ENCODE assay signal across 11 cellular contexts in genomic region chr2:240986787-240987411, GRCh38. TPM values are rescaled to one million over a fixed set of nuclear protein-coding genes. Genes with fewer than 3 reads are reported as not detected.
DNase-seq lines count a peak whose midpoint lies in the region; ATAC-seq, FAIRE-seq and TF ChIP-seq lines count a peak whose summit lies in the region.
"Had no signal": no experiment of that assay in that cellular context is flagged by ENCODE, and none has a peak within 500 bp of the region (broad histone marks: within the 10 kb centered on the region; RNA-seq: fewer than 3 reads in every experiment).

No MANE protein-coding gene starts in this region.

- no peaks in the 10 kb centered on the region for H3K36me3 ChIP-seq in liver (ENCODE audit: control insufficient read depth in 4 of 4, insufficient read depth in 3 of 4, low read depth in 1 of 4, low read length in 3 of 4)

- no peak for ATAC-seq in A549

- peak overlapping the region; percentile 54 for H3K27ac Mint-ChIP-seq in MCF 10A (ENCODE audit: low read depth, unreplicated experiment)
- H3K27ac Mint-ChIP-seq: activated naive CD4-positive, alpha-beta T cell treated with anti-CD3 and anti-CD28 coated beads, Interleukin-2, amount 50 U/mL, for 24 hours; CD8-positive, alpha-beta memory T cell had no signal

- no peaks in the 10 kb centered on the region for H3K27me3 ChIP-seq in liver (ENCODE audit: control insufficient read depth in 4 of 4, insufficient read depth in 4 of 4, low read length in 3 of 4)

- peak overlapping the region; percentile 67 for H3K4me2 ChIP-seq in A549

- peaks cover 35% of the 10 kb centered on the region for H3K4me1 ChIP-seq in A549
- peaks cover 28 to 66% (median 55%) of the 10 kb centered on the region in 4 donors for H3K4me1 ChIP-seq in liver (ENCODE audit: control insufficient read depth in 4 of 4, insufficient read depth in 4 of 4, low read length in 3 of 4)

- peaks cover 6% of the 10 kb centered on the region for H3K36me3 Mint-ChIP-seq in MCF 10A (ENCODE audit: insufficient read depth, unreplicated experiment)
- H3K36me3 Mint-ChIP-seq: activated naive CD4-positive, alpha-beta T cell treated with anti-CD3 and anti-CD28 coated beads, Interleukin-2, amount 50 U/mL, for 24 hours had no signal

- no peaks in the 10 kb centered on the region for H3K9me3 Mint-ChIP-seq in MCF 10A (ENCODE audit: unreplicated experiment)
- H3K9me3 Mint-ChIP-seq: activated naive CD4-positive, alpha-beta T cell treated with anti-CD3 and anti-CD28 coated beads, Interleukin-2, amount 50 U/mL, for 24 hours; CD8-positive, alpha-beta memory T cell had no signal

- 17% methylated on average over 7 of the region's 11 CpGs for WGBS in A549 (ENCODE audit: missing lambda C conversion rate)
- 13% methylated on average over 11 of the region's 11 CpGs for WGBS in liver

- BruUV-seq in MCF 10A (replicated peaks; lab: Mats Ljungman, UMichigan) = no TSS peak

- no peak for FAIRE-seq in A549 (lab: Jason Lieb, UNC)

- TF ChIP-seq CTCF in A549 (IDR thresholded peaks at IDR 0.05) = no peak
- TF ChIP-seq CTCF in MCF 10A (IDR thresholded peaks at IDR 0.05; ENCODE audit: unreplicated experiment) = no peak
- TF ChIP-seq CTCF in liver (IDR thresholded peaks at IDR 0.05; ENCODE audit: low read depth, low read length, missing input control) = no peak

- POLR2A ChIA-PET in A549 (lab: Yijun Ruan, JAX) = no interaction called here
- POLR2A ChIA-PET in MCF 10A (lab: Yijun Ruan, JAX) = interaction anchor here (1.1 kb wide), 1 partner anchor 12 kb away, joined by 8 read pairs; the partner anchor contains the start of gene SNED1

- H3K4me3 ChIP-seq in A549 (no peak overlapping the region), liver (ENCODE audit: low read depth in 1 of 3, low read length in 3 of 3) (no peak overlapping the region)

- TF ChIP-seq RAD21 in A549 (conservative IDR thresholded peaks at IDR 0.05 in 1 of 2, IDR thresholded peaks at IDR 0.05 in 1 of 2) (no peak), Ishikawa (IDR thresholded peaks at IDR 0.05; ENCODE audit: low read depth) (no peak), liver (IDR thresholded peaks at IDR 0.05) (no peak)

- H3K4me1 Mint-ChIP-seq in MCF 10A (ENCODE audit: insufficient read depth, unreplicated experiment) = peaks cover 24% of the 10 kb centered on the region
- H3K4me1 Mint-ChIP-seq: activated naive CD4-positive, alpha-beta T cell treated with anti-CD3 and anti-CD28 coated beads, Interleukin-2, amount 50 U/mL, for 24 hours had no signal

- CTCF ChIA-PET in A549 (lab: Yijun Ruan, JAX) = interaction anchor here (0.7 to 3.1 kb wide), 4 partner anchors 21 to 135 kb away, joined by 3 to 27 read pairs (median 3); no protein-coding TSS in a partner anchor
- CTCF ChIA-PET in MCF 10A (lab: Yijun Ruan, JAX) = interaction anchor here (1.9 kb wide), 1 partner anchor 135 kb away, joined by 10 read pairs; no protein-coding TSS in a partner anchor

- TF ChIP-seq POLR2A in A549 (IDR thresholded peaks at IDR 0.05; ENCODE audit: low read length) = no peak

- intact Hi-C loops in MCF 10A (cut with micrococcal nuclease) = no loop called here

- peak overlapping the region; percentile 48 to 80 for H3K27ac ChIP-seq in A549
- H3K27ac ChIP-seq in liver (ENCODE audit: low read depth in 1 of 2, low read length in 2 of 2) = peak overlapping the region; percentile 70 to 82

- no peak for TF ChIP-seq EP300 in A549 (IDR thresholded peaks at IDR 0.05)
- TF ChIP-seq EP300 in Ishikawa (IDR thresholded peaks at IDR 0.05; ENCODE audit: borderline replicate concordance) = no peak

- H3K4me3 Mint-ChIP-seq in MCF 10A (ENCODE audit: unreplicated experiment) = no peak overlapping the region
- H3K4me3 Mint-ChIP-seq: activated naive CD4-positive, alpha-beta T cell treated with anti-CD3 and anti-CD28 coated beads, Interleukin-2, amount 50 U/mL, for 24 hours; CD8-positive, alpha-beta memory T cell had no signal

- peak overlapping the region; percentile 9 to 17 for H3K9ac ChIP-seq in liver (ENCODE audit: low read depth in 1 of 2, low read length in 2 of 2)

- DNase-seq in A549 (ENCODE audit: low read depth in 1 of 2, low spot score in 1 of 2) (no peak), MCF 10A (ENCODE audit: unreplicated experiment) (peak; percentile 90), HK-2 (ENCODE audit: unreplicated experiment) (no peak), GM19238 (ENCODE audit: insufficient read length, low spot score) (no peak), putamen (ENCODE audit: low spot score) (no peak), cerebellar cortex (ENCODE audit: low spot score) (no peak)
- DNase-seq: H7 had no signal

- H3K9me3 ChIP-seq in A549 (no peaks in the 10 kb centered on the region), liver (ENCODE audit: control insufficient read depth in 4 of 4, low read length in 3 of 4) (no peaks in the 10 kb centered on the region)

- H3K27me3 Mint-ChIP-seq in MCF 10A (ENCODE audit: insufficient read depth, unreplicated experiment) = no peaks in the 10 kb centered on the region

TF ChIP-seq in A549, 52 proteins besides CTCF, POLR2A, EP300 and RAD21:
- TF ChIP-seq SMC3 (IDR thresholded peaks at IDR 0.05) (no peak), CEBPB (IDR thresholded peaks at IDR 0.05) (peak; percentile 20 to 51; a peak in 2 of 4 replicates), JUN (IDR thresholded peaks at IDR 0.05) (no peak)

TF ChIP-seq in Ishikawa, 13 proteins besides CTCF, POLR2A, EP300 and RAD21:
- TF ChIP-seq CEBPB (IDR thresholded peaks at IDR 0.05) (peak; percentile 8; the same call in 1 of the 2 replicates), YY1 (IDR thresholded peaks at IDR 0.05; ENCODE audit: low read depth) (no peak), REST (IDR thresholded peaks at IDR 0.05; ENCODE audit: low read depth) (no peak), NFIC (IDR thresholded peaks at IDR 0.05) (no peak)

TF ChIP-seq in liver, 16 proteins besides CTCF, POLR2A, EP300 and RAD21 (continues in another document):
- TF ChIP-seq EGR1 (IDR thresholded peaks at IDR 0.05; ENCODE audit: low read depth in 2 of 2) = peak in 1 of 2 donors; percentile 33
- TF ChIP-seq ATF3 (IDR thresholded peaks at IDR 0.05) = peak; percentile 94
- TF ChIP-seq FOXA2 (IDR thresholded peaks at IDR 0.05) = no peak
- no peak for TF ChIP-seq SP1 (IDR thresholded peaks at IDR 0.05)
- no peak for TF ChIP-seq HNF4A (conservative IDR thresholded peaks at IDR 0.05)
- TF ChIP-seq REST (IDR thresholded peaks at IDR 0.05) = no peak
- no peak for TF ChIP-seq YY1 (IDR thresholded peaks at IDR 0.05)
- TF ChIP-seq RXRA (IDR thresholded peaks at IDR 0.05) = no peak
- no peak for TF ChIP-seq MAX (IDR thresholded peaks at IDR 0.05)
- no peak for TF ChIP-seq FOXA1 (IDR thresholded peaks at IDR 0.05)
- peak in 1 of 2 donors; percentile 17 for TF ChIP-seq GABPA (IDR thresholded peaks at IDR 0.05 in 1 of 2, conservative IDR thresholded peaks at IDR 0.05 in 1 of 2)

RNA-seq across cellular contexts. Expression of gene SNED1, which starts 11.5 kb away (rescaled TPM):
- polyA plus RNA-seq in A549 (2011; rRNA removed) (0.21 and 0.34 TPM in 2 replicates), A549 (2017; fragmentation: RNase III; extraction: RNeasy Plus Mini Kit Qiagen cat#74134 plus additional on column Dnase treatment) (0.13 to 0.21 TPM (median 0.15 TPM) in 3 replicates), liver (1 to 10 TPM; 2.6 to 3.0 TPM)
- 0.50 and 0.53 TPM in 2 replicates for polyA plus RNA-seq in A549 (2012; cell fraction: cytosol; rRNA removed)
- polyA plus RNA-seq in A549 (2012; cell fraction: nucleus; rRNA removed) = 1.1 and 1.4 TPM in 2 replicates
- 0.79 and 0.92 TPM in 2 replicates for polyA minus RNA-seq in A549 (2011; rRNA and poly(A)+ RNA removed)
- total RNA-seq in MCF 10A (2022) (18.0 and 22.0 TPM in 2 replicates), liver (10 to 100 TPM in 1 of 2 donors, under 1 TPM in 1; 0.65 to 18.1 TPM)
